27 cellular contexts compared by ENCODE assay signal in the genomic region with DNA sequence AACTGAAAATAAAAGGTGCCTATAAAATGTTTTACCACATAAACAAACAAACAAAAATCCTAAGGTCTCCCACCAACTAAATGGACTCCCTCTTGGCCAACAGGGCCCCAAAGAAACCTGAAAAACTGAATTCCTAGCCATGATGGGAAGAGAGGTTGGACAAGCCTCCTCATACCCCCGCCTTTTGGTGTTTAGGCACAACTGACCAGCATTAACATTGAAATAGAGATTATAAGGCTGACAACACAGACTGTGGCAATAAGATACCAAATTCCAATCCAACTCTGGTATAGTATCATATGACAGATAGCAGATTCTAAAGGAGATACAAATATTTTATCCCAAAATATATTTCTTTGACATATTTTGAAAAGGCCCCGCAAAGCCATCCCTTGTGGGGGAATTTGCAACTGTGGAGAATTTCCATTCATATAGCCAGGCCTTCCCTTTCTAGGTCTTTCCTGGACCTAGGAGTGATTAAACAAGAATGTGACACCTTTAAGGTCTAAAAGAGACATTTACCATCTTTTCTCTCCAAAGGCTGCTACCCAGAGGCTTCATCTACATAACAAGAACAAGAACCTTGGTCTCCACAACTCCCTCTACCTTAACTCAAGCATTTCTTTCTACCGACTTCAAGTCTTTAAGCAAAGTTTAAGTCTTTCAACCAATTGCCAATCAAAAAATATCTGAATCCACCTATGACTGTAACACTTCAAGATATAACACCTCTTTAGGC.
A peak's percentile ranks its signal among the peaks of the same experiment; 100 is the strongest.
DNase-seq lines count a peak whose midpoint lies in the region; ATAC-seq and TF ChIP-seq lines count a peak whose summit lies in the region.
"Had no signal": no experiment of that assay in that cellular context is flagged by ENCODE, and none has a peak within 500 bp of the region (broad histone marks: within the 10 kb centered on the region; RNA-seq: fewer than 3 reads in every experiment).

No MANE protein-coding gene starts in this region.

- H3K4me2 ChIP-seq in IMR-90 (ENCODE audit: low read depth, low read length) = no peak overlapping the region
- H3K4me2 ChIP-seq: BLaER1 treated with 17β-estradiol and CSF1 and Interleukin-3, amounts not matched to agents 10 nM and 100 nM had no signal

- H3K36me3 Mint-ChIP-seq in glutamatergic neuron (ENCODE audit: unreplicated experiment) = peaks cover 3% of the 10 kb centered on the region

- no peak overlapping the region for H3K56ac ChIP-seq in IMR-90 (ENCODE audit: extremely low read depth, insufficient read depth, low read length)

- H3K9me1 ChIP-seq in IMR-90 (ENCODE audit: insufficient read depth, low read length) = no peaks in the 10 kb centered on the region

- no peak overlapping the region for H4K8ac ChIP-seq in IMR-90 (ENCODE audit: low read depth in 2 of 2, low read length in 2 of 2)

- H3K4me3 ChIP-seq in IMR-90 (ENCODE audit: insufficient read depth, low read depth, low read length) = no peak overlapping the region
- H3K4me3 ChIP-seq: BLaER1 treated with 17β-estradiol and CSF1 and Interleukin-3, amounts not matched to agents 10 nM and 100 nM; Peyer's patch had no signal

- H4K5ac ChIP-seq in IMR-90 (ENCODE audit: low read depth, low read length) = 0 out of 2 replicates have a peak overlapping the region, but pooled peaks have one; percentile 38

- no peak overlapping the region for H2BK120ac ChIP-seq in IMR-90 (ENCODE audit: low read depth, low read length)

- intact Hi-C loops in IMR-90 (cut with micrococcal nuclease) (no loop called here), head of caudate nucleus (cut with DNase I) (no loop called here)

- no peak overlapping the region for H3K4ac ChIP-seq in IMR-90 (ENCODE audit: low read depth, low read length)

- in situ Hi-C loops in IMR-90 (cut with MboI; ENCODE audit: low sequenced_read_pairs) = no loop called here

- H4K20me1 ChIP-seq in IMR-90 (ENCODE audit: insufficient read depth, low read length) = no peaks in the 10 kb centered on the region
- H4K20me1 ChIP-seq: BLaER1 treated with 17β-estradiol and CSF1 and Interleukin-3, amounts not matched to agents 10 nM and 100 nM had no signal

- POLR2A ChIA-PET in IMR-90 (lab: Charles Lee; ENCODE audit: unreplicated experiment) = no interaction called here

- H3K27me3 ChIP-seq in IMR-90 (ENCODE audit: control insufficient read depth, insufficient read depth, low read length) = no peaks in the 10 kb centered on the region
- H3K27me3 ChIP-seq: BLaER1 treated with 17β-estradiol and CSF1 and Interleukin-3, amounts not matched to agents 10 nM and 100 nM; Peyer's patch had no signal

- no peak overlapping the region for H3K27ac ChIP-seq in IMR-90 (ENCODE audit: insufficient read depth, low read length)
- H3K27ac ChIP-seq: 22Rv1; BLaER1 treated with 17β-estradiol and CSF1 and Interleukin-3, amounts not matched to agents 10 nM and 100 nM; HL-60; Peyer's patch had no signal

- no peak overlapping the region for H2AFZ ChIP-seq in IMR-90 (replicated peaks; ENCODE audit: low read length, poor library complexity)

- no peak overlapping the region for H4K91ac ChIP-seq in IMR-90 (ENCODE audit: insufficient read depth, low read depth, low read length)

- H2AK9ac ChIP-seq in IMR-90 (replicated peaks; ENCODE audit: low read depth, low read length, poor library complexity) = no peak overlapping the region

- ATAC-seq in IMR-90 (ENCODE audit: low read depth) (no peak), GM21515 (IDR thresholded peaks at IDR 0.05; ENCODE audit: unreplicated experiment) (no peak)

- no TSS peak for BruUV-seq in IMR-90 (replicated peaks; lab: Mats Ljungman, UMichigan)

- H2BK5ac ChIP-seq in IMR-90 (ENCODE audit: low read depth, low read length, poor library complexity, severe bottlenecking) = no peak overlapping the region

- H3K9me3 ChIP-seq in IMR-90 (ENCODE audit: control insufficient read depth, insufficient read depth, low read length) = no peaks in the 10 kb centered on the region
- H3K9me3 ChIP-seq: Peyer's patch had no signal

- peak; percentile 68 for DNase-seq in ELF-1 (ENCODE audit: low read depth, low spot score)
- no peak for DNase-seq in IMR-90
- no peak for DNase-seq in glutamatergic neuron
- DNase-seq in iPS-NIHi11 (ENCODE audit: low spot score) = peak; percentile 32
- DNase-seq in head of caudate nucleus = no peak
- no peak for DNase-seq in activated CD4-positive, alpha-beta T cell treated with anti-CD3 and anti-CD28 coated beads, Interleukin-2, amount 50 U/mL, for 1 hour
- no peak for DNase-seq in AG20443 (ENCODE audit: low spot score)
- DNase-seq: ACHN; Calu3; CD8-positive, alpha-beta memory T cell; DMS153; H7; Karpas-422; MV-4-11; NCI-H1105 treated with DMSO at 0.1 percent for 48 hours; NCI-H1694; NCI-H2081; NCI-H2171; NCI-H345; NCI-H524; NCI-H774; NK-92 treated with Interleukin-12 subunit alpha and Interleukin-12 subunit beta, amount 100 ng/mL, for 24 hours; Peyer's patch had no signal

- CTCF ChIA-PET in IMR-90 (lab: Yijun Ruan, JAX) = no interaction called here

- TF ChIP-seq CTCF in IMR-90 (conservative IDR thresholded peaks at IDR 0.05; ENCODE audit: low read depth, low read length) (no peak), glutamatergic neuron (IDR thresholded peaks at IDR 0.05; ENCODE audit: partially characterized antibody, unreplicated experiment) (no peak)

- no peak for TF ChIP-seq RAD21 in IMR-90 (IDR thresholded peaks at IDR 0.05; ENCODE audit: low read length)

- H3K27me3 Mint-ChIP-seq in glutamatergic neuron (ENCODE audit: unreplicated experiment) = no peaks in the 10 kb centered on the region

- peaks cover 5% of the 10 kb centered on the region; the same call in 1 of the 2 replicates for H3K4me1 ChIP-seq in IMR-90 (ENCODE audit: control insufficient read depth, insufficient read depth, low read length)
- H3K4me1 ChIP-seq: BLaER1 treated with 17β-estradiol and CSF1 and Interleukin-3, amounts not matched to agents 10 nM and 100 nM; Peyer's patch had no signal

- H3K18ac ChIP-seq in IMR-90 (ENCODE audit: low read depth, low read length) = peak overlapping the region; percentile 61; the same call in 1 of the 2 replicates

- no peak overlapping the region for H3K4me3 Mint-ChIP-seq in glutamatergic neuron (ENCODE audit: unreplicated experiment)
- H3K4me3 Mint-ChIP-seq: CD8-positive, alpha-beta memory T cell had no signal

- no peak overlapping the region for H3K14ac ChIP-seq in IMR-90 (replicated peaks; ENCODE audit: low read depth, low read length)

- peaks cover 5% of the 10 kb centered on the region for H3K9me3 Mint-ChIP-seq in glutamatergic neuron (ENCODE audit: unreplicated experiment)

- 100% methylated on average over 1 of the region's 3 CpGs; no CpG with 5 or more reads in 1 of the 2 experiments for WGBS in IMR-90 (ENCODE audit: extremely low coverage in 2 of 2, insufficient read length in 1 of 2), 2 experiments

- H3K27ac Mint-ChIP-seq in glutamatergic neuron (ENCODE audit: unreplicated experiment) = peak overlapping the region; percentile 53
- H3K27ac Mint-ChIP-seq: CD8-positive, alpha-beta memory T cell had no signal

- TF ChIP-seq POLR2A in IMR-90 (IDR thresholded peaks at IDR 0.05; ENCODE audit: low read depth, low read length) = no peak

- no peaks in the 10 kb centered on the region for H3K79me1 ChIP-seq in IMR-90 (ENCODE audit: low read depth in 1 of 2, low read length in 2 of 2)

- dilution Hi-C loops in IMR-90 (cut with HindIII; ENCODE audit: low sequenced_read_pairs, unreplicated experiment) = no loop called here

- H3K36me3 ChIP-seq in IMR-90 (ENCODE audit: control insufficient read depth, insufficient read depth, low read length) = no peaks in the 10 kb centered on the region
- H3K36me3 ChIP-seq: BLaER1 treated with 17β-estradiol and CSF1 and Interleukin-3, amounts not matched to agents 10 nM and 100 nM; Peyer's patch had no signal

- H2BK20ac ChIP-seq in IMR-90 (ENCODE audit: low read depth, low read length) = no peak overlapping the region

- no peak overlapping the region for H2AK5ac ChIP-seq in IMR-90 (ENCODE audit: low read depth, low read length)

- no peak overlapping the region for H3K23ac ChIP-seq in IMR-90 (ENCODE audit: low read depth, low read length)

- no peaks in the 10 kb centered on the region for H3K4me1 Mint-ChIP-seq in glutamatergic neuron (ENCODE audit: low read depth, unreplicated experiment)
- H3K4me1 Mint-ChIP-seq: CD8-positive, alpha-beta memory T cell had no signal

- H3K9ac ChIP-seq in IMR-90 (ENCODE audit: low read depth, low read length) = no peak overlapping the region
- H3K9ac ChIP-seq: BLaER1 treated with 17β-estradiol and CSF1 and Interleukin-3, amounts not matched to agents 10 nM and 100 nM had no signal

- no peak overlapping the region for H2BK15ac ChIP-seq in IMR-90 (ENCODE audit: low read depth, low read length)

TF ChIP-seq in IMR-90, 13 proteins besides CTCF, POLR2A, EP300 and RAD21 (continues in another document):
- no peak for TF ChIP-seq RFX5 (IDR thresholded peaks at IDR 0.05; ENCODE audit: low read depth, low read length)
- TF ChIP-seq SMC3 (IDR thresholded peaks at IDR 0.05; ENCODE audit: low read depth, low read length) = no peak
- TF ChIP-seq CHD1 (IDR thresholded peaks at IDR 0.05; ENCODE audit: low read depth, low read length) = no peak
- no peak for TF ChIP-seq FOS (IDR thresholded peaks at IDR 0.05; ENCODE audit: low read depth, low read length)
- no peak for TF ChIP-seq CEBPB (IDR thresholded peaks at IDR 0.05; ENCODE audit: low read depth, low read length)
- TF ChIP-seq MAFK (IDR thresholded peaks at IDR 0.05; ENCODE audit: low read depth, low read length) = no peak
- TF ChIP-seq, protein P1, sequence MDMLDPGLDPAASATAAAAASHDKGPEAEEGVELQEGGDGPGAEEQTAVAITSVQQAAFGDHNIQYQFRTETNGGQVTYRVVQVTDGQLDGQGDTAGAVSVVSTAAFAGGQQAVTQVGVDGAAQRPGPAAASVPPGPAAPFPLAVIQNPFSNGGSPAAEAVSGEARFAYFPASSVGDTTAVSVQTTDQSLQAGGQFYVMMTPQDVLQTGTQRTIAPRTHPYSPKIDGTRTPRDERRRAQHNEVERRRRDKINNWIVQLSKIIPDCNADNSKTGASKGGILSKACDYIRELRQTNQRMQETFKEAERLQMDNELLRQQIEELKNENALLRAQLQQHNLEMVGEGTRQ (IDR thresholded peaks at IDR 0.05; ENCODE audit: low read depth, low read length) = no peak
- no peak for TF ChIP-seq BHLHE40 (IDR thresholded peaks at IDR 0.05; ENCODE audit: low read depth, low read length)
- TF ChIP-seq MXI1 (IDR thresholded peaks at IDR 0.05; ENCODE audit: borderline replicate concordance, low read depth, low read length) = no peak
- TF ChIP-seq, protein P2, sequence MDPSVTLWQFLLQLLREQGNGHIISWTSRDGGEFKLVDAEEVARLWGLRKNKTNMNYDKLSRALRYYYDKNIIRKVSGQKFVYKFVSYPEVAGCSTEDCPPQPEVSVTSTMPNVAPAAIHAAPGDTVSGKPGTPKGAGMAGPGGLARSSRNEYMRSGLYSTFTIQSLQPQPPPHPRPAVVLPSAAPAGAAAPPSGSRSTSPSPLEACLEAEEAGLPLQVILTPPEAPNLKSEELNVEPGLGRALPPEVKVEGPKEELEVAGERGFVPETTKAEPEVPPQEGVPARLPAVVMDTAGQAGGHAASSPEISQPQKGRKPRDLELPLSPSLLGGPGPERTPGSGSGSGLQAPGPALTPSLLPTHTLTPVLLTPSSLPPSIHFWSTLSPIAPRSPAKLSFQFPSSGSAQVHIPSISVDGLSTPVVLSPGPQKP (IDR thresholded peaks at IDR 0.05; ENCODE audit: borderline replicate concordance, low read depth, low read length) = no peak

Comparison
In these comparisons a context has a peak if more than half of its experiments do, and no peak if none do; other contexts are left out.
1. DNase-seq: peak in ELF-1 (single experiment) and iPS-NIHi11 (single experiment); none in IMR-90 (single experiment), glutamatergic neuron (single experiment), head of caudate nucleus (0 of 42), activated CD4-positive, alpha-beta T cell treated with anti-CD3 and anti-CD28 coated beads, Interleukin-2, amount 50 U/mL, for 1 hour (single experiment) and AG20443 (single experiment).